In the genomic region with DNA sequence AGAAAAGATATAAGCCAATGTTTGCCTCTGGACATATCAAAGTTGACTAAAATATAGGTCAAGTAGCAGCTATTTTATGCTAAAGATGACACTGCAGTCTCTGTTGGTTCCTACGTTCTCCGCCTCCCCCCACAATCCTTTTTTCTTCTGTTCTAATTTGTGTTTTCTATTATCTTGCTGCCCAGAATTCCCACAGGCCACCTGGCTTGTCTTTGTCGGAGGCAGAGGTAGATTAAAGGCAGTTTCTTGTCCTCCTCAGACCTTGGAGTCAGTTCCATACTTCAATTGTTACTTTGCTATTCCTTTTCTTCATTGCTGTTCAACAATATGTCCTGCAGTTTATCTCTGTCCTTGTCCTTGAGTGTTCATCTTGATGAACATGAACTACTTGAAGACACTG, we compare ENCODE assay signal across 23 cellular contexts. TPM values are rescaled to one million over a fixed set of nuclear protein-coding genes. Genes with fewer than 3 reads are reported as not detected.
A peak's percentile ranks its signal among the peaks of the same experiment; 100 is the strongest.
DNase-seq lines count a peak whose midpoint lies in the region; ATAC-seq, FAIRE-seq and TF ChIP-seq lines count a peak whose summit lies in the region.
"Had no signal": no experiment of that assay in that cellular context is flagged by ENCODE, and none has a peak within 500 bp of the region (broad histone marks: within the 10 kb centered on the region; RNA-seq: fewer than 3 reads in every experiment).

No MANE protein-coding gene starts in this region.

- H2AFZ ChIP-seq in K562 (ENCODE audit: low read depth, low read length): peak overlapping the region; percentile 81

- H3K27me3 ChIP-seq in CD4-positive, alpha-beta T cell (ENCODE audit: control insufficient read depth, insufficient read depth, low read length): no peaks in the 10 kb centered on the region
- no peaks in the 10 kb centered on the region for H3K27me3 ChIP-seq in K562 (ENCODE audit: control insufficient read depth in 2 of 2, insufficient read depth in 2 of 2, low read length in 2 of 2)
- no peaks in the 10 kb centered on the region for H3K27me3 ChIP-seq in ascending aorta
- H3K27me3 ChIP-seq: BE2C, BLaER1 had no signal

- peak overlapping the region; percentile 28; the same call in 1 of the 2 replicates for H3K4me2 ChIP-seq in K562 (ENCODE audit: insufficient read depth, low read length)
- H3K4me2 ChIP-seq: BLaER1 had no signal

- H3K36me3 Mint-ChIP-seq in activated CD4-positive, alpha-beta T cell treated with anti-CD3 and anti-CD28 coated beads, Interleukin-2, amount 10 ng/mL, durations not matched to agents 24 days and 14 days (ENCODE audit: low read depth): peaks cover under 1% of the 10 kb centered on the region
- H3K36me3 Mint-ChIP-seq in CD4-positive, alpha-beta T cell (ENCODE audit: low read depth): peaks cover 15% of the 10 kb centered on the region
- H3K36me3 Mint-ChIP-seq: CD14-positive monocyte; CD4-positive, CD25-positive, alpha-beta regulatory T cell had no signal

- H3K4me3 ChIP-seq in K562 (no peak overlapping the region), ascending aorta (no peak overlapping the region)
- H3K4me3 ChIP-seq: BLaER1 had no signal

- no peaks in the 10 kb centered on the region for H3K9me3 Mint-ChIP-seq in activated CD4-positive, alpha-beta T cell treated with anti-CD3 and anti-CD28 coated beads, Interleukin-2, amount 10 ng/mL, durations not matched to agents 24 days and 14 days
- H3K9me3 Mint-ChIP-seq in CD4-positive, alpha-beta T cell: no peaks in the 10 kb centered on the region
- H3K9me3 Mint-ChIP-seq: CD14-positive monocyte; CD8-positive, alpha-beta T cell had no signal

- in situ Hi-C loops in K562 (cut with MboI): no loop called here

- peaks cover 0 to 19% of the 10 kb centered on the region in 2 experiments; a peak in 3 of 5 replicates for H3K4me1 ChIP-seq in K562 (replicated peaks in 1 of 2; ENCODE audit: control insufficient read depth in 2 of 2, insufficient read depth in 2 of 2, low read length in 2 of 2)
- H3K4me1 ChIP-seq in ascending aorta: no peaks in the 10 kb centered on the region
- H3K4me1 ChIP-seq: BE2C had no signal

- H3K4me1 Mint-ChIP-seq in activated CD4-positive, alpha-beta T cell treated with anti-CD3 and anti-CD28 coated beads, Interleukin-2, amount 10 ng/mL, durations not matched to agents 24 days and 14 days: peaks cover 8% of the 10 kb centered on the region
- H3K4me1 Mint-ChIP-seq in CD4-positive, alpha-beta T cell (ENCODE audit: low read depth): peaks cover 13% of the 10 kb centered on the region

- TF ChIP-seq RAD21 in K562 (CRISPR knock-in tag; conservative IDR thresholded peaks at IDR 0.05 in 1 of 2, IDR thresholded peaks at IDR 0.05 in 1 of 2): no peak

- H3K27me3 Mint-ChIP-seq in activated CD4-positive, alpha-beta T cell treated with anti-CD3 and anti-CD28 coated beads, Interleukin-2, amount 10 ng/mL, durations not matched to agents 24 days and 14 days: peaks cover 27% of the 10 kb centered on the region
- no peaks in the 10 kb centered on the region for H3K27me3 Mint-ChIP-seq in CD4-positive, alpha-beta T cell

- peak; percentile 66 for FAIRE-seq in K562 (lab: Jason Lieb, UNC)
- FAIRE-seq: A204.1, D721Med, G401.6, GM12891, GM19239 had no signal

- DNase-seq in activated CD4-positive, alpha-beta T cell treated with anti-CD3 and anti-CD28 coated beads, Interleukin-2, amount 10 ng/mL, durations not matched to agents 24 days and 14 days: peak; percentile 39
- no peak for DNase-seq in activated CD4-positive, alpha-beta T cell treated with anti-CD3 and anti-CD28 coated beads for 1 hour
- DNase-seq in CD4-positive, alpha-beta T cell: no peak
- DNase-seq in K562 (ENCODE audit: extremely low read depth in 1 of 4, low spot score in 3 of 4): peak in 1 of 4 experiments; percentile 45
- no peak for DNase-seq in 8988T
- DNase-seq in ascending aorta (ENCODE audit: low spot score in 2 of 2): no peak
- DNase-seq: ACHN; BE2C; C1 segment of cervical spinal cord; Caco-2; Calu3; CD4-positive, CD25-positive, alpha-beta regulatory T cell; CD8-positive, alpha-beta T cell; DMS79 treated with DMSO at 0.1 percent for 48 hours; GF-D8 had no signal

- no TSS peak for BruUV-seq in K562 (replicated peaks; lab: Mats Ljungman, UMichigan)

- POLR2A ChIA-PET in CD4-positive, alpha-beta T cell (lab: Charles Lee): no interaction called here
- POLR2A ChIA-PET in K562 (lab: Yijun Ruan, JAX): no interaction called here

- intact Hi-C loops in activated CD4-positive, alpha-beta T cell treated with anti-CD3 and anti-CD28 coated beads, Interleukin-2, amount 10 ng/mL, durations not matched to agents 24 days and 14 days (cut with micrococcal nuclease): no loop called here
- intact Hi-C loops in CD4-positive, alpha-beta T cell (cut with DNase I, micrococcal nuclease): loop anchor here in 1 of 2 experiments (10.0 kb wide), 1 partner anchor 368 kb away; no protein-coding TSS in a partner anchor
- intact Hi-C loops in K562 (cut with micrococcal nuclease) (loop anchor here (10.0 kb wide), 1 partner anchor 192 kb away; a partner anchor contains a TSS), ascending aorta (cut with DNase I) (loop anchor here (10.0 kb wide), 3 partner anchors 442 to 988 kb away; a partner anchor contains a TSS)

- H3K9me1 ChIP-seq in K562 (ENCODE audit: control insufficient read depth, insufficient read depth, low read length): no peaks in the 10 kb centered on the region

- no peak overlapping the region for H3K9ac ChIP-seq in K562 (ENCODE audit: insufficient read depth in 1 of 2, low read depth in 2 of 2, low read length in 2 of 2)
- H3K9ac ChIP-seq: BLaER1 had no signal

- no peak overlapping the region for H3K27ac Mint-ChIP-seq in activated CD4-positive, alpha-beta T cell treated with anti-CD3 and anti-CD28 coated beads, Interleukin-2, amount 10 ng/mL, durations not matched to agents 24 days and 14 days
- H3K27ac Mint-ChIP-seq in CD4-positive, alpha-beta T cell: no peak overlapping the region
- H3K27ac Mint-ChIP-seq: CD4-positive, CD25-positive, alpha-beta regulatory T cell; CD8-positive, alpha-beta T cell had no signal

- no peak for ATAC-seq in CD4-positive, alpha-beta T cell (ENCODE audit: poor library complexity)
- ATAC-seq in K562: no peak
- ATAC-seq: CD8-positive, alpha-beta T cell had no signal

- no peaks in the 10 kb centered on the region for H3K36me3 ChIP-seq in K562 (ENCODE audit: control insufficient read depth, insufficient read depth, low read length)
- H3K36me3 ChIP-seq in ascending aorta: no peaks in the 10 kb centered on the region
- H3K36me3 ChIP-seq: BE2C, BLaER1 had no signal

- H3K4me3 Mint-ChIP-seq in activated CD4-positive, alpha-beta T cell treated with anti-CD3 and anti-CD28 coated beads, Interleukin-2, amount 10 ng/mL, durations not matched to agents 24 days and 14 days: no peak overlapping the region
- H3K4me3 Mint-ChIP-seq in CD4-positive, alpha-beta T cell: peak overlapping the region; percentile 27
- H3K4me3 Mint-ChIP-seq: CD8-positive, alpha-beta T cell had no signal

- no peak for TF ChIP-seq EP300 in K562 (IDR thresholded peaks at IDR 0.05; ENCODE audit: low read length)

- H3K79me2 ChIP-seq in K562 (ENCODE audit: control insufficient read depth, insufficient read depth, low read length): peaks cover 22% of the 10 kb centered on the region

- H3K27ac ChIP-seq in CD4-positive, alpha-beta T cell (ENCODE audit: low read depth, low read length): no peak overlapping the region
- H3K27ac ChIP-seq in K562 (ENCODE audit: extremely low read depth, low read depth, low read length): peak overlapping the region; percentile 5; the same call in 1 of the 3 replicates
- H3K27ac ChIP-seq in ascending aorta: no peak overlapping the region
- H3K27ac ChIP-seq: 22Rv1, BLaER1 had no signal

- no peak for TF ChIP-seq POLR2A in K562 (conservative IDR thresholded peaks at IDR 0.05)

- no peaks in the 10 kb centered on the region for H3K9me3 ChIP-seq in CD4-positive, alpha-beta T cell (ENCODE audit: control insufficient read depth, low read length)
- H3K9me3 ChIP-seq in K562 (replicated peaks; ENCODE audit: control insufficient read depth, insufficient read depth, low read depth, low read length) (no peaks in the 10 kb centered on the region), ascending aorta (no peaks in the 10 kb centered on the region)
- H3K9me3 ChIP-seq: BE2C, BLaER1, Caco-2 had no signal

- CTCF ChIA-PET in CD4-positive, alpha-beta T cell (lab: Charles Lee): no interaction called here
- CTCF ChIA-PET in K562 (lab: Yijun Ruan, JAX; ENCODE audit: low intra/inter-chr PET ratio): no interaction called here

- 24% methylated on average over 3 of the region's 3 CpGs for WGBS in K562 (ENCODE audit: insufficient coverage, low coverage, missing lambda C conversion rate)

- H4K20me1 ChIP-seq in K562 (replicated peaks; ENCODE audit: control insufficient read depth, insufficient read depth, low read length): peaks cover 3% of the 10 kb centered on the region

- TF ChIP-seq CTCF in CD4-positive, alpha-beta T cell (IDR thresholded peaks at IDR 0.05): no peak
- TF ChIP-seq CTCF in K562 (IDR thresholded peaks at IDR 0.05 in 2 of 3, conservative IDR thresholded peaks at IDR 0.05 in 1 of 3; ENCODE audit: insufficient read depth in 2 of 3, low read depth in 1 of 3, low read length in 3 of 3) (no peak), ascending aorta (IDR thresholded peaks at IDR 0.05) (no peak)

TF ChIP-seq in K562, 482 proteins besides CTCF, POLR2A, EP300 and RAD21 (continues in another document):
- TF ChIP-seq ZNF263 (CRISPR knock-in tag; IDR thresholded peaks at IDR 0.05; ENCODE audit: borderline replicate concordance) (no peak), BCOR (IDR thresholded peaks at IDR 0.05) (peak; percentile 31; the same call in 1 of the 2 replicates)

RNA-seq across cellular contexts. Expression of a gene that starts 3.6 kb away (rescaled TPM):
- 122 and 126 TPM in 2 replicates for total RNA-seq in activated CD4-positive, alpha-beta T cell treated with anti-CD3 and anti-CD28 coated beads, Interleukin-2, amount 10 ng/mL, durations not matched to agents 24 days and 14 days
- 10 to 100 TPM; 78.0 to 86.8 TPM for total RNA-seq in CD4-positive, alpha-beta T cell
- total RNA-seq in K562 (2011; cell fraction: chromatin; rRNA removed; ENCODE audit: low replicate concordance): 254 and 349 TPM in 2 replicates
- total RNA-seq in K562 (2011; cell fraction: nucleolus; rRNA removed): 242 and 277 TPM in 2 replicates
- 310 and 344 TPM in 2 replicates for total RNA-seq in K562 (2011; cell fraction: nucleoplasm; rRNA removed)
- total RNA-seq in K562 (2014; rRNA removed) (70.6 and 80.6 TPM in 2 replicates), K562 (2014; rRNA removed; fragmentation: Illumina TruSeq; extraction: Trizol) (131 and 151 TPM in 2 replicates), K562 (2015; rRNA removed; fragmentation: Illumina TruSeq; extraction: Trizol) (122 and 132 TPM in 2 replicates), K562 (2021) (134 and 151 TPM in 2 replicates), ascending aorta (53.7 TPM)
- polyA plus RNA-seq in K562 (2011; rRNA removed) (245 TPM in 2 replicates), K562 (2014; fragmentation: Illumina TruSeq; extraction: Trizol) (150 and 172 TPM in 2 replicates), K562 (2014; fragmentation: Nextera tagmentation; extraction: Ambion mirVana) (100 to 1,000 TPM; 124 to 148 TPM), K562 (2014; rRNA removed) (107 and 109 TPM in 2 replicates)
- 106 and 186 TPM in 2 replicates for polyA plus RNA-seq in K562 (2011; cell fraction: cytosol; rRNA removed)
- 434 and 508 TPM in 2 replicates for polyA plus RNA-seq in K562 (2011; cell fraction: nucleus; rRNA removed)
- polyA plus RNA-seq in K562 (2012): 143 and 177 TPM in 2 replicates
- polyA minus RNA-seq in K562 (2011; rRNA and poly(A)+ RNA removed): 294 and 362 TPM in 2 replicates
- 132 and 149 TPM in 2 replicates for polyA minus RNA-seq in K562 (2011; cell fraction: cytosol; rRNA and poly(A)+ RNA removed)
- polyA minus RNA-seq in K562 (2011; cell fraction: nucleus; rRNA and poly(A)+ RNA removed): 163 and 262 TPM in 2 replicates
